ENCODE assay signal across 17 cellular contexts in the genomic region with DNA sequence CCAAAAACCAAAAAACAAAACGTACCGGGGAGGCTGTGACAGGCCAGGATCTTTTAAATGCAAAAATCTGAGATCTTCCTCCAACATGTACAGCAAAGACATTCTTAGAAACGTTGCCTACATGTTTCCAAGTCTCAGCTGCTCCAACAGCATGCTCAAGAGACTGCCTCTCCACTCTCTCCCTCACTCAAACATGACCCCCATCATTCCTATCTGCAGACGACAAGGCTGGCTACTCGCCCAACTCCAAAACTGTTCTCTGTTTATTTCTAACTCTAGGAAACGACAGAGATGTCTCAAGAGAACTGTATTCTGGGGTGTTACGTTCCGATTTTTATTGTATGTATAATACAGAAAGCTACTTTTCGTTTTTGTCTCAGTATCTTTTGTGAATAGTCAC. TPM values are rescaled to one million over a fixed set of nuclear protein-coding genes. Genes with fewer than 3 reads are reported as not detected.
DNase-seq lines count a peak whose midpoint lies in the region; FAIRE-seq and TF ChIP-seq lines count a peak whose summit lies in the region.
"Had no signal": no experiment of that assay in that cellular context is flagged by ENCODE, and none has a peak within 500 bp of the region (broad histone marks: within the 10 kb centered on the region; RNA-seq: fewer than 3 reads in every experiment).

No MANE protein-coding gene starts in this region.

- CTCF ChIA-PET in endothelial cell of umbilical vein (lab: Charles Lee), result no interaction called here

- no peaks in the 10 kb centered on the region for H3K9me3 ChIP-seq in endothelial cell of umbilical vein (replicated peaks; ENCODE audit: control insufficient read depth, insufficient read depth, low read length)
- H3K9me3 ChIP-seq: tibial nerve had no signal

- DNase-seq in EH (ENCODE audit: low read depth) (peak; percentile 33), endothelial cell of umbilical vein (ENCODE audit: low read depth, low spot score) (peak; percentile 12), iris pigment epithelial cell (ENCODE audit: low read depth) (peak; percentile 91), skeletal muscle cell (ENCODE audit: low read depth) (peak; percentile 70), NCI-H524 (lab: John Stamatoyannopoulos, UW) (no peak), dedifferentiated amniotic fluid mesenchymal stem cell (ENCODE audit: extremely low spot score) (no peak), NCI-H69 (lab: John Stamatoyannopoulos, UW) (no peak)
- DNase-seq in activated naive CD4-positive, alpha-beta T cell (lab: John Stamatoyannopoulos, UW), result no peak
- DNase-seq: activated gamma-delta T cell; Calu3; central memory CD4-positive, alpha-beta T cell; GF-D8; mesendoderm; NCI-H187 treated with DMSO at 0.1 percent for 48 hours; NCI-H748 treated with DMSO at 0.1 percent for 48 hours; occipital lobe had no signal

- H3K4me2 ChIP-seq in endothelial cell of umbilical vein (ENCODE audit: insufficient read depth, low read length), result no peak overlapping the region

- no TSS peak for BruUV-seq in endothelial cell of umbilical vein (replicated peaks; lab: Mats Ljungman, UMichigan)

- H3K27me3 ChIP-seq in endothelial cell of umbilical vein (ENCODE audit: control insufficient read depth in 2 of 2, insufficient read depth in 2 of 2, low read length in 2 of 2), result no peaks in the 10 kb centered on the region
- H3K27me3 ChIP-seq: tibial nerve had no signal

- FAIRE-seq in endothelial cell of umbilical vein (lab: Jason Lieb, UNC), result no peak

- H3K4me3 ChIP-seq in endothelial cell of umbilical vein (replicated peaks in 1 of 3; ENCODE audit: insufficient read depth in 1 of 3, low read depth in 1 of 3, low read length in 3 of 3) (no peak overlapping the region), skeletal muscle cell (ENCODE audit: low read depth, low read length) (no peak overlapping the region)
- H3K4me3 ChIP-seq: tibial nerve had no signal

- TF ChIP-seq POLR2A in endothelial cell of umbilical vein (IDR thresholded peaks at IDR 0.05; ENCODE audit: low read depth, low read length), result no peak

- H2AFZ ChIP-seq in endothelial cell of umbilical vein (ENCODE audit: low read depth, low read length), result no peak overlapping the region

- dilution Hi-C loops in endothelial cell of umbilical vein (cut with MboI; ENCODE audit: extremely low pct_ligation_motif_present, low sequenced_read_pairs), result no loop called here

- no peaks in the 10 kb centered on the region for H3K9me1 ChIP-seq in endothelial cell of umbilical vein (replicated peaks; ENCODE audit: control insufficient read depth, extremely low read depth, insufficient read depth, low read length)

- H3K36me3 ChIP-seq in endothelial cell of umbilical vein (ENCODE audit: control insufficient read depth in 2 of 2, extremely low read depth in 1 of 2, insufficient read depth in 2 of 2, low read length in 2 of 2), result no peaks in the 10 kb centered on the region
- H3K36me3 ChIP-seq: tibial nerve had no signal

- H3K4me1 ChIP-seq in endothelial cell of umbilical vein (ENCODE audit: control insufficient read depth, extremely low read depth, insufficient read depth, low read length), result peaks cover 15% of the 10 kb centered on the region

- no peak overlapping the region for H3K9ac ChIP-seq in endothelial cell of umbilical vein (replicated peaks; ENCODE audit: extremely low read depth, insufficient read depth, low read length)

- no peaks in the 10 kb centered on the region for H3K79me2 ChIP-seq in endothelial cell of umbilical vein (ENCODE audit: control insufficient read depth, insufficient read depth, low read length)

- H4K20me1 ChIP-seq in endothelial cell of umbilical vein (replicated peaks; ENCODE audit: control insufficient read depth, extremely low read depth, insufficient read depth, low read length), result no peaks in the 10 kb centered on the region

- TF ChIP-seq CTCF in endothelial cell of umbilical vein (IDR thresholded peaks at IDR 0.05; ENCODE audit: extremely low read depth in 1 of 2, insufficient read depth in 1 of 2, low read depth in 1 of 2, low read length in 2 of 2), result no peak

- POLR2A ChIA-PET in endothelial cell of umbilical vein (lab: Charles Lee), result no interaction called here

- intact Hi-C loops in endothelial cell of umbilical vein (cut with micrococcal nuclease), result no loop called here

- no peak overlapping the region for H3K27ac ChIP-seq in endothelial cell of umbilical vein (ENCODE audit: insufficient read depth, low read depth, low read length)

TF ChIP-seq in endothelial cell of umbilical vein, 7 proteins besides CTCF, POLR2A, EP300 and RAD21:
- TF ChIP-seq MYC (IDR thresholded peaks at IDR 0.05; ENCODE audit: low read depth, low read length) (no peak), GATA2 (IDR thresholded peaks at IDR 0.05; ENCODE audit: insufficient read depth, insufficient read length, low read depth, low read length) (no peak), POLR2AphosphoS5 (IDR thresholded peaks at IDR 0.05; ENCODE audit: insufficient read depth, low read depth, low read length) (no peak), FOS (IDR thresholded peaks at IDR 0.05; ENCODE audit: borderline replicate concordance, insufficient read depth, low read length) (no peak), EZH2 (IDR thresholded peaks at IDR 0.05; ENCODE audit: borderline replicate concordance, low read depth, low read length, severe bottlenecking) (no peak), JUN (IDR thresholded peaks at IDR 0.05; ENCODE audit: borderline replicate concordance, insufficient read depth, insufficient read length, low read depth) (no peak)
- TF ChIP-seq, protein P1, sequence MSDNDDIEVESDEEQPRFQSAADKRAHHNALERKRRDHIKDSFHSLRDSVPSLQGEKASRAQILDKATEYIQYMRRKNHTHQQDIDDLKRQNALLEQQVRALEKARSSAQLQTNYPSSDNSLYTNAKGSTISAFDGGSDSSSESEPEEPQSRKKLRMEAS (IDR thresholded peaks at IDR 0.05; ENCODE audit: insufficient read depth, insufficient read length), result no peak

RNA-seq across cellular contexts. Expression of gene TMCC3, which starts 57.5 kb away (rescaled TPM):
- total RNA-seq in endothelial cell of umbilical vein, result 30.4 and 45.7 TPM in 2 replicates
- 9.1 and 13.5 TPM in 2 replicates for polyA plus RNA-seq in endothelial cell of umbilical vein
- polyA plus RNA-seq in endothelial cell of umbilical vein (2011; cell fraction: cytosol; rRNA removed), result 13.1 and 13.2 TPM in 2 replicates
- 14.3 and 15.6 TPM in 2 replicates for polyA plus RNA-seq in endothelial cell of umbilical vein (2011; cell fraction: nucleus; rRNA removed)
- polyA plus RNA-seq in endothelial cell of umbilical vein (2012), result 14.4 and 16.0 TPM in 2 replicates
- polyA minus RNA-seq in endothelial cell of umbilical vein, result 24.6 and 29.7 TPM in 2 replicates
- polyA minus RNA-seq in endothelial cell of umbilical vein (2011; cell fraction: cytosol; rRNA and poly(A)+ RNA removed), result not detected
- 20.1 and 21.7 TPM in 2 replicates for polyA minus RNA-seq in endothelial cell of umbilical vein (2011; cell fraction: nucleus; rRNA and poly(A)+ RNA removed)

Comparison
In these comparisons a context has a peak if more than half of its experiments do, and no peak if none do; other contexts are left out.
1. DNase-seq: peak in EH (single experiment), endothelial cell of umbilical vein (single experiment), iris pigment epithelial cell (single experiment) and skeletal muscle cell (single experiment); none in activated naive CD4-positive, alpha-beta T cell (0 of 4), NCI-H524 (0 of 2), dedifferentiated amniotic fluid mesenchymal stem cell (single experiment) and NCI-H69 (single experiment).